8 cellular contexts compared by ENCODE assay signal in genomic region chr1:77779529-77780281, GRCh38. TPM values are rescaled to one million over a fixed set of nuclear protein-coding genes. Genes with fewer than 3 reads are reported as not detected.
DNase-seq lines count a peak whose midpoint lies in the region; ATAC-seq, FAIRE-seq and TF ChIP-seq lines count a peak whose summit lies in the region.

A gene with protein sequence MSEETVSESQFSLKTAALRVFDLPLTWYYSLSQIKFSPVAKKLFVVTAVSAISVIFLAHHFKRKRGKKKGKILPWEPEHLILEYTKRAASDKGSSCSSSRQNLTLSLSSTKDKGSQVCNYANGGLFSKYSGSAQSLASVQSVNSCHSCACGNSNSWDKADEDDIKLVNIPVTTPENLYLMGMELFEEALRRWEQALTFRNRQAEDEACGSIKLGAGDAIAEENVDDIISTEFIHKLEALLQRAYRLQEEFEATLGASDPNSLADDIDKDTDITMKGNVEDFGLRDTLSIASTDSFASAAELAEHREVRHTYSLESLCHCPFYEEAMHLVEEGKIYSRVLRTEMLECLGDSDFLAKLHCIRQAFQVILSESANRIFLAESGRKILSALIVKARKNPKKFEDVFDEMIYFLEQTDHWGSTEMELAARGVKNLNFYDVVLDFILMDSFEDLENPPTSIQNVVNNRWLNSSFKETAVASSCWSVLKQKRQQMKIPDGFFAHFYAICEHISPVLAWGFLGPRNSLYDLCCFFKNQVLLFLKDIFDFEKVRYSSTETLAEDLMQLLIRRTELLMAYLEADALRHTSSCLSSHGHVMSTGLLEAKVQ (plus strand): TSS chr1:77779649. CDS start chr1:77783253, 3,604 bp downstream.

- peak within 1 kb of the TSS; percentile 92 for H3K4me3 ChIP-seq in adipocyte (ENCODE audit: low read length)
- peak within 1 kb of the TSS; percentile 74 to 97 (median 85) for H3K4me3 ChIP-seq in heart left ventricle
- H3K4me3 ChIP-seq in transverse colon: peak within 1 kb of the TSS; percentile 62 to 75 (median 73)

- ATAC-seq in HG02840 (IDR thresholded peaks at IDR 0.05; ENCODE audit: low FRiP score, unreplicated experiment) (peak; percentile 97), heart left ventricle (peak; percentile 97 to 99 (median 99))

- H3K9me3 ChIP-seq in adipocyte (ENCODE audit: control insufficient read depth, low read length): no peaks in the 10 kb centered on the region
- no peaks in the 10 kb centered on the region for H3K9me3 ChIP-seq in heart left ventricle
- no peaks in the 10 kb centered on the region for H3K9me3 ChIP-seq in transverse colon

- peak within 1 kb of the TSS; percentile 92 for H3K9ac ChIP-seq in adipocyte (ENCODE audit: low read length)

- no peak for TF ChIP-seq EP300 in transverse colon (IDR thresholded peaks at IDR 0.05; ENCODE audit: low read depth)

- intact Hi-C loops in heart left ventricle (cut with DNase I) (loop anchor here in 2 of 10 donors (1.0 to 2.0 kb wide), 2 partner anchors 19 kb away; no protein-coding TSS in a partner anchor), transverse colon (cut with DNase I; ENCODE audit: low total_unique reads) (no loop called here)

- no peaks in the 10 kb centered on the region for H3K27me3 ChIP-seq in adipocyte (replicated peaks; ENCODE audit: control insufficient read depth, insufficient read depth, low read length)
- H3K27me3 ChIP-seq in heart left ventricle: no peaks in the 10 kb centered on the region
- no peaks in the 10 kb centered on the region for H3K27me3 ChIP-seq in transverse colon

- WGBS in heart left ventricle, 4 donors: 1% methylated on average over 32 to 40 of the region's 40 CpGs
- WGBS in transverse colon (ENCODE audit: low coverage in 1 of 2), 2 donors: 0 to 1% methylated on average over 4 to 31 of the region's 40 CpGs

- H3K27ac ChIP-seq in heart left ventricle (peak within 1 kb of the TSS in 10 of 12 donors; percentile 47 to 79 (median 67)), transverse colon (peak within 1 kb of the TSS; percentile 80 to 85 (median 82))

- TF ChIP-seq POLR2A in GM12892 (IDR thresholded peaks at IDR 0.05; ENCODE audit: low read depth, low read length) (peak; percentile 63), heart left ventricle (IDR thresholded peaks at IDR 0.05) (no peak), transverse colon (IDR thresholded peaks at IDR 0.05) (peak; percentile 65)

- peaks cover 11% of the 10 kb centered on the region for H3K36me3 ChIP-seq in adipocyte (ENCODE audit: control insufficient read depth, insufficient read depth, low read length, severe bottlenecking)
- peaks cover 0 to 17% (median 12%) of the 10 kb centered on the region in 9 donors for H3K36me3 ChIP-seq in heart left ventricle
- H3K36me3 ChIP-seq in transverse colon: peaks cover 0 to 11% (median 0%) of the 10 kb centered on the region in 4 donors

- DNase-seq in GM12892 (ENCODE audit: insufficient read length) (peak; percentile 70), NCI-H1436 (lab: John Stamatoyannopoulos, UW) (peak; percentile 85), SW480 (ENCODE audit: low spot score) (peak; percentile 96), adipocyte (ENCODE audit: low read depth) (peak; percentile 87), heart left ventricle (peak; percentile 89 to 94 (median 92)), pons (ENCODE audit: low spot score) (peak; percentile 97), transverse colon (peak; percentile 92)

- peak; percentile 98 for FAIRE-seq in GM12892 (lab: Jason Lieb, UNC)

- in situ Hi-C loops in transverse colon (cut with MboI; ENCODE audit: low pct_ligation_motif_present in 1 of 4, low pct_unique_long_range_greater_than_20kb in 1 of 4, low sequenced_read_pairs in 3 of 4): no loop called here

- H3K4me1 ChIP-seq in adipocyte (ENCODE audit: control insufficient read depth, insufficient read depth, low read length) (peaks cover 12% of the 10 kb centered on the region), heart left ventricle (peaks cover 0 to 21% (median 12%) of the 10 kb centered on the region in 12 donors), transverse colon (peaks cover 0 to 34% (median 2%) of the 10 kb centered on the region in 4 donors)

- TF ChIP-seq CTCF in heart left ventricle (IDR thresholded peaks at IDR 0.05): no peak
- TF ChIP-seq CTCF in transverse colon (IDR thresholded peaks at IDR 0.05): no peak

RNA-seq across cellular contexts. Expression of the gene that starts here (rescaled TPM):
- polyA plus RNA-seq in GM12892 (2012; ENCODE audit: missing spikeins): 6.9 TPM
- total RNA-seq in heart left ventricle (10 to 100 TPM in 5 of 9 donors, 1 to 10 TPM in 4; 8.1 to 14.1 (median 10.3) TPM), transverse colon (10 to 100 TPM in 3 of 4 donors, 1 to 10 TPM in 1; 8.2 to 19.1 (median 18.0) TPM)
- polyA plus RNA-seq in heart left ventricle: 1 to 10 TPM; 2.6 to 6.0 TPM

Comparison
In these comparisons a context has a peak if more than half of its experiments do, and no peak if none do; other contexts are left out.
1. Peak in every context shown above with its lines: DNase-seq, ATAC-seq, H3K4me3 ChIP-seq and H3K27ac ChIP-seq.
2. POLR2A ChIP-seq: peak in GM12892 (single experiment) and transverse colon (single experiment); none in heart left ventricle (0 of 2).